Comparison of ENCODE assay signal across 22 cellular contexts in genomic region chr12:15811192-15812127, GRCh38.
"Had no signal": no experiment of that assay in that cellular context is flagged by ENCODE, and none has a peak within 500 bp of the region (broad histone marks: within the 10 kb centered on the region; RNA-seq: fewer than 3 reads in every experiment).

No MANE protein-coding gene starts in this region.

- H3K4me3 ChIP-seq: esophagus squamous epithelium, lower lobe of right lung, SK-N-MC, stomach, thoracic aorta, upper lobe of left lung had no signal

- ATAC-seq: lower lobe of right lung; natural killer cell treated with Interleukin-12 subunit alpha and Interleukin-12 subunit beta and Interleukin-15 and Interleukin-18, amount 100 ng/mL, for 72 hours; stimulated activated effector memory CD8-positive, alpha-beta T cell treated with anti-CD3 and anti-CD28 coated beads, Interleukin-12 subunit alpha, Interleukin-12 subunit beta, amount 100 ng/mL, for 72 hours had no signal

- H3K27ac ChIP-seq: esophagus squamous epithelium, lower lobe of right lung, SK-N-MC, thoracic aorta, upper lobe of left lung, WERI-Rb-1 had no signal

- H3K9me3 ChIP-seq: esophagus squamous epithelium, lower lobe of right lung, stomach, thoracic aorta, upper lobe of left lung had no signal

- H3K9me3 Mint-ChIP-seq: activated T-helper 1 cell treated with anti-CD3 and anti-CD28 coated beads, Interleukin-12 subunit alpha, Interleukin-12 subunit beta, Interleukin-2, Interleukin-4 antibody, amounts not matched to agents 30 ng/mL and 10 ng/mL and 1 ng/mL, durations not matched to agents 14 hours and 24 hours and 36 hours; mesothelial cell of epicardium; natural killer cell treated with Interleukin-12 subunit alpha and Interleukin-12 subunit beta and Interleukin-15 and Interleukin-18, amount 100 ng/mL, for 72 hours; stimulated activated effector memory CD8-positive, alpha-beta T cell treated with anti-CD3 and anti-CD28 coated beads, Interleukin-12 subunit alpha, Interleukin-12 subunit beta, amount 100 ng/mL, for 72 hours had no signal

- H3K4me1 ChIP-seq: lower lobe of right lung, upper lobe of left lung had no signal

- DNase-seq: activated CD4-positive, alpha-beta T cell treated with anti-CD3 and anti-CD28 coated beads, Interleukin-2, amount 50 U/mL, for 4 hours; activated T-cell treated with anti-CD3 and anti-CD28 coated beads for 4 hours; amniotic stem cell; dermis blood vessel endothelial cell; effector memory CD4-positive, alpha-beta T cell; esophagus squamous epithelium; foreskin melanocyte; lower lobe of right lung; nucleus accumbens; small intestine; stimulated activated CD4-positive, alpha-beta T cell treated with anti-CD3 and anti-CD28 coated beads, Interleukin-4, amount 100 ng/mL, for 1 hour; stomach; upper lobe of left lung; WERI-Rb-1 had no signal

- H3K27me3 Mint-ChIP-seq: progenitor cell of endocrine pancreas had no signal

- H3K36me3 Mint-ChIP-seq: activated naive CD8-positive, alpha-beta T cell; mesothelial cell of epicardium; natural killer cell treated with Interleukin-12 subunit alpha and Interleukin-12 subunit beta and Interleukin-15 and Interleukin-18, amount 100 ng/mL, for 72 hours; stimulated activated effector memory CD8-positive, alpha-beta T cell treated with anti-CD3 and anti-CD28 coated beads, Interleukin-12 subunit alpha, Interleukin-12 subunit beta, amount 100 ng/mL, for 72 hours had no signal

- H3K36me3 ChIP-seq: esophagus squamous epithelium, lower lobe of right lung, stomach, thoracic aorta, upper lobe of left lung, WERI-Rb-1 had no signal

- H3K4me3 Mint-ChIP-seq: activated naive CD8-positive, alpha-beta T cell; activated T-helper 1 cell treated with anti-CD3 and anti-CD28 coated beads, Interleukin-12 subunit alpha, Interleukin-12 subunit beta, Interleukin-2, Interleukin-4 antibody, amounts not matched to agents 30 ng/mL and 10 ng/mL and 1 ng/mL, durations not matched to agents 14 hours and 24 hours and 36 hours; mesothelial cell of epicardium; natural killer cell treated with Interleukin-12 subunit alpha and Interleukin-12 subunit beta and Interleukin-15 and Interleukin-18, amount 100 ng/mL, for 72 hours; stimulated activated effector memory CD8-positive, alpha-beta T cell treated with anti-CD3 and anti-CD28 coated beads, Interleukin-12 subunit alpha, Interleukin-12 subunit beta, amount 100 ng/mL, for 72 hours had no signal

- H3K4me1 Mint-ChIP-seq: stimulated activated effector memory CD8-positive, alpha-beta T cell treated with anti-CD3 and anti-CD28 coated beads, Interleukin-12 subunit alpha, Interleukin-12 subunit beta, amount 100 ng/mL, for 72 hours had no signal

- H3K27ac Mint-ChIP-seq: activated naive CD8-positive, alpha-beta T cell; activated T-helper 1 cell treated with anti-CD3 and anti-CD28 coated beads, Interleukin-12 subunit alpha, Interleukin-12 subunit beta, Interleukin-2, Interleukin-4 antibody, amounts not matched to agents 30 ng/mL and 10 ng/mL and 1 ng/mL, durations not matched to agents 14 hours and 24 hours and 36 hours; mesothelial cell of epicardium; natural killer cell treated with Interleukin-12 subunit alpha and Interleukin-12 subunit beta and Interleukin-15 and Interleukin-18, amount 100 ng/mL, for 72 hours; progenitor cell of endocrine pancreas; stimulated activated effector memory CD8-positive, alpha-beta T cell treated with anti-CD3 and anti-CD28 coated beads, Interleukin-12 subunit alpha, Interleukin-12 subunit beta, amount 100 ng/mL, for 72 hours had no signal

- H3K27me3 ChIP-seq: stomach, upper lobe of left lung had no signal
